Comparison of ENCODE assay signal across 7 cellular contexts in the genomic region with DNA sequence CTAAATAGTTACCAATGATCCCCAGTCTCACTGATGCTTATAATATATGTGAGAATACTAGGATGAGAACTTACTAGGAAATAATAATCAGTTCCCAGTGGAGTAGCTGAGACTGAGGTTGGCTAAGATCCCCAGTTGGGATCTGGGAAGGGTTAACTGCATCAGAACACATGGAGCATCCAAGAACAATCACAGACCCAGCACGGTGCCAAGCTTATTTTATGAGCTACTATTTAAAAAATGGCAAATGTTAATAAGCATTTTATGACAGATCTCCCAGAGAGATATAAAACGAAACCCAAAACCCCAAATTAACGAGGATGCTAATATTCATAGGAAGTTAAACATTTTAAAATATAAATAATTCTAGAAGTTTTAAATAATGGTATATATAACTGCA.
"Had no signal": no experiment of that assay in that cellular context is flagged by ENCODE, and none has a peak within 500 bp of the region (broad histone marks: within the 10 kb centered on the region; RNA-seq: fewer than 3 reads in every experiment).

No MANE protein-coding gene starts in this region.

- H3K4me1 Mint-ChIP-seq: GM23338, H9 had no signal

- H3K27ac Mint-ChIP-seq: GM23338, H9 had no signal

- H3K9me3 Mint-ChIP-seq: GM23338, H9 had no signal

- ATAC-seq: GM23338, K562 had no signal

- DNase-seq: H9, HCEC 1CT, IMR-90 had no signal

- FAIRE-seq: H1, HTR-8/SVneo, K562 had no signal

- H3K4me3 Mint-ChIP-seq: GM23338, H9 had no signal
